Comparison of ENCODE assay signal across 16 cellular contexts in genomic region chr2:99404800-99405669, GRCh38.
DNase-seq lines count a peak whose midpoint lies in the region; ATAC-seq lines count a peak whose summit lies in the region.
"Had no signal": no experiment of that assay in that cellular context is flagged by ENCODE, and none has a peak within 500 bp of the region (broad histone marks: within the 10 kb centered on the region; RNA-seq: fewer than 3 reads in every experiment).

No MANE protein-coding gene starts in this region.

- no peaks in the 10 kb centered on the region for H3K9me3 Mint-ChIP-seq in activated T-cell treated with anti-CD3 and anti-CD28 coated beads, Interleukin-2, amount 50 U/mL, for 72 hours
- no peaks in the 10 kb centered on the region for H3K9me3 Mint-ChIP-seq in central memory CD8-positive, alpha-beta T cell
- H3K9me3 Mint-ChIP-seq in stimulated activated naive B cell treated with anti-CD40 and anti-IgM and Interleukin-4, amounts not matched to agents 10 μg/mL and 1 μg/mL and 100 μg/mL, for 72 hours, result no peaks in the 10 kb centered on the region
- no peaks in the 10 kb centered on the region for H3K9me3 Mint-ChIP-seq in activated T-helper 17 cell treated with anti-CD3 and anti-CD28 coated beads, Interleukin-2, amount 50 U/mL, for 72 hours
- H3K9me3 Mint-ChIP-seq: IgD-negative memory B cell had no signal

- peaks cover 1 to 14% of the 10 kb centered on the region in 2 donors for H3K36me3 Mint-ChIP-seq in activated T-cell treated with anti-CD3 and anti-CD28 coated beads, Interleukin-2, amount 50 U/mL, for 72 hours (ENCODE audit: insufficient read depth in 2 of 2)
- H3K36me3 Mint-ChIP-seq in central memory CD8-positive, alpha-beta T cell (ENCODE audit: insufficient read depth), result peaks cover 30% of the 10 kb centered on the region
- H3K36me3 Mint-ChIP-seq in stimulated activated naive B cell treated with anti-CD40 and anti-IgM and Interleukin-4, amounts not matched to agents 10 μg/mL and 1 μg/mL and 100 μg/mL, for 72 hours, result peaks cover 5 to 28% of the 10 kb centered on the region in 2 donors
- peaks cover 92% of the 10 kb centered on the region for H3K36me3 Mint-ChIP-seq in activated T-helper 17 cell treated with anti-CD3 and anti-CD28 coated beads, Interleukin-2, amount 50 U/mL, for 72 hours (ENCODE audit: low read depth)

- peaks cover 5% of the 10 kb centered on the region for H3K4me1 ChIP-seq in right cardiac atrium (ENCODE audit: control insufficient read depth, insufficient read depth, low read length)
- H3K4me1 ChIP-seq: parathyroid adenoma had no signal

- WGBS in right cardiac atrium, result 66% methylated on average over 5 of the region's 5 CpGs

- H3K4me3 Mint-ChIP-seq in activated T-cell treated with anti-CD3 and anti-CD28 coated beads, Interleukin-2, amount 50 U/mL, for 72 hours, result no peak overlapping the region
- no peak overlapping the region for H3K4me3 Mint-ChIP-seq in central memory CD8-positive, alpha-beta T cell
- H3K4me3 Mint-ChIP-seq in stimulated activated naive B cell treated with anti-CD40 and anti-IgM and Interleukin-4, amounts not matched to agents 10 μg/mL and 1 μg/mL and 100 μg/mL, for 72 hours, result no peak overlapping the region
- no peak overlapping the region for H3K4me3 Mint-ChIP-seq in activated T-helper 17 cell treated with anti-CD3 and anti-CD28 coated beads, Interleukin-2, amount 50 U/mL, for 72 hours
- H3K4me3 Mint-ChIP-seq: IgD-negative memory B cell had no signal

- H3K27me3 ChIP-seq in right cardiac atrium (ENCODE audit: control insufficient read depth, insufficient read depth), result no peaks in the 10 kb centered on the region

- H3K27ac Mint-ChIP-seq in activated T-cell treated with anti-CD3 and anti-CD28 coated beads, Interleukin-2, amount 50 U/mL, for 72 hours, result peak overlapping the region; percentile 33
- peak overlapping the region; percentile 22 for H3K27ac Mint-ChIP-seq in central memory CD8-positive, alpha-beta T cell (ENCODE audit: low read depth)
- H3K27ac Mint-ChIP-seq in stimulated activated naive B cell treated with anti-CD40 and anti-IgM and Interleukin-4, amounts not matched to agents 10 μg/mL and 1 μg/mL and 100 μg/mL, for 72 hours, result peak overlapping the region; percentile 75
- H3K27ac Mint-ChIP-seq in activated T-helper 17 cell treated with anti-CD3 and anti-CD28 coated beads, Interleukin-2, amount 50 U/mL, for 72 hours, result no peak overlapping the region

- no peaks in the 10 kb centered on the region for H3K9me3 ChIP-seq in right cardiac atrium (ENCODE audit: control insufficient read depth, low read length)

- peak overlapping the region; percentile 65 for H3K27ac ChIP-seq in right cardiac atrium (ENCODE audit: low read length)
- H3K27ac ChIP-seq: parathyroid adenoma had no signal

- H3K4me1 Mint-ChIP-seq in activated T-cell treated with anti-CD3 and anti-CD28 coated beads, Interleukin-2, amount 50 U/mL, for 72 hours (ENCODE audit: low read depth), result peaks cover 14% of the 10 kb centered on the region
- no peaks in the 10 kb centered on the region for H3K4me1 Mint-ChIP-seq in central memory CD8-positive, alpha-beta T cell
- peaks cover 0 to 2% of the 10 kb centered on the region in 2 donors for H3K4me1 Mint-ChIP-seq in stimulated activated naive B cell treated with anti-CD40 and anti-IgM and Interleukin-4, amounts not matched to agents 10 μg/mL and 1 μg/mL and 100 μg/mL, for 72 hours
- H3K4me1 Mint-ChIP-seq in activated T-helper 17 cell treated with anti-CD3 and anti-CD28 coated beads, Interleukin-2, amount 50 U/mL, for 72 hours, result peaks cover 5% of the 10 kb centered on the region
- H3K4me1 Mint-ChIP-seq: IgD-negative memory B cell had no signal

- DNase-seq in activated T-cell treated with anti-CD3 and anti-CD28 coated beads, Interleukin-2, amount 50 U/mL, for 72 hours, result no peak
- no peak for DNase-seq in activated T-cell treated with anti-CD3 and anti-CD28 coated beads, Interleukin-2, amount 50 U/mL, for 48 hours
- no peak for DNase-seq in central memory CD8-positive, alpha-beta T cell (ENCODE audit: low spot score in 2 of 2)
- DNase-seq in right cardiac atrium (no peak), cortex of kidney (lab: John Stamatoyannopoulos, UW) (no peak), NCI-H82 treated with DMSO at 0.1 percent for 48 hours (lab: John Stamatoyannopoulos, UW; ENCODE audit: unreplicated experiment) (no peak)
- no peak for DNase-seq in stimulated activated naive B cell treated with anti-CD40 and anti-IgM and Interleukin-4, amounts not matched to agents 10 μg/mL and 1 μg/mL and 100 μg/mL, for 72 hours
- DNase-seq: activated naive CD4-positive, alpha-beta T cell; NCI-H1417; OCI-M1; stimulated activated CD4-positive, alpha-beta T cell treated with anti-CD3 and anti-CD28 coated beads, Interleukin-15, amount 100 ng/mL, for 24 hours had no signal

- intact Hi-C loops in right cardiac atrium (cut with DNase I), result no loop called here

- no peaks in the 10 kb centered on the region for H3K27me3 Mint-ChIP-seq in activated T-cell treated with anti-CD3 and anti-CD28 coated beads, Interleukin-2, amount 50 U/mL, for 72 hours (ENCODE audit: low read depth)
- no peaks in the 10 kb centered on the region for H3K27me3 Mint-ChIP-seq in central memory CD8-positive, alpha-beta T cell
- no peaks in the 10 kb centered on the region for H3K27me3 Mint-ChIP-seq in stimulated activated naive B cell treated with anti-CD40 and anti-IgM and Interleukin-4, amounts not matched to agents 10 μg/mL and 1 μg/mL and 100 μg/mL, for 72 hours
- no peaks in the 10 kb centered on the region for H3K27me3 Mint-ChIP-seq in activated T-helper 17 cell treated with anti-CD3 and anti-CD28 coated beads, Interleukin-2, amount 50 U/mL, for 72 hours
- H3K27me3 Mint-ChIP-seq: IgD-negative memory B cell had no signal

- H3K4me3 ChIP-seq in right cardiac atrium (ENCODE audit: low read length), result no peak overlapping the region
- H3K4me3 ChIP-seq: GM12878 had no signal

- ATAC-seq in activated T-cell treated with anti-CD3 and anti-CD28 coated beads, Interleukin-2, amount 50 U/mL, for 72 hours (replicated peaks in 1 of 2), result no peak
- ATAC-seq in central memory CD8-positive, alpha-beta T cell (replicated peaks; ENCODE audit: extremely low read depth, poor library complexity, severe bottlenecking), result no peak
- peak; percentile 70 to 83 for ATAC-seq in right cardiac atrium
- no peak for ATAC-seq in stimulated activated naive B cell treated with anti-CD40 and anti-IgM and Interleukin-4, amounts not matched to agents 10 μg/mL and 1 μg/mL and 100 μg/mL, for 72 hours (replicated peaks)
- ATAC-seq in activated T-helper 17 cell treated with anti-CD3 and anti-CD28 coated beads, Interleukin-2, amount 50 U/mL, for 72 hours (replicated peaks), result no peak
- ATAC-seq: GM12878, SK-N-SH treated with all-trans-retinoic acid at 6 μM for 48 hours had no signal

Comparison
In these comparisons a context has a peak if more than half of its experiments do, and no peak if none do; other contexts are left out.
1. ATAC-seq: peak in right cardiac atrium (2 of 2); none in activated T-cell treated with anti-CD3 and anti-CD28 coated beads, Interleukin-2, amount 50 U/mL, for 72 hours (0 of 2), central memory CD8-positive, alpha-beta T cell (single experiment), stimulated activated naive B cell treated with anti-CD40 and anti-IgM and Interleukin-4, amounts not matched to agents 10 μg/mL and 1 μg/mL and 100 μg/mL, for 72 hours (0 of 2) and activated T-helper 17 cell treated with anti-CD3 and anti-CD28 coated beads, Interleukin-2, amount 50 U/mL, for 72 hours (single experiment).